30 cellular contexts compared by ENCODE assay signal in genomic region chr6:12022903-12023522, GRCh38. TPM values are rescaled to one million over a fixed set of nuclear protein-coding genes. Genes with fewer than 3 reads are reported as not detected.
A peak's percentile ranks its signal among the peaks of the same experiment; 100 is the strongest.
DNase-seq lines count a peak whose midpoint lies in the region; ATAC-seq and TF ChIP-seq lines count a peak whose summit lies in the region.
"Had no signal": no experiment of that assay in that cellular context is flagged by ENCODE, and none has a peak within 500 bp of the region (broad histone marks: within the 10 kb centered on the region; RNA-seq: fewer than 3 reads in every experiment).

No MANE protein-coding gene starts in this region.

- no peak overlapping the region for H2AFZ ChIP-seq in fibroblast of lung (ENCODE audit: low read length)

- H3K4me3 ChIP-seq in fibroblast of lung (replicated peaks in 1 of 4; ENCODE audit: control extremely low read depth in 1 of 4, insufficient read depth in 1 of 4, low read depth in 3 of 4, low read length in 4 of 4) (no peak overlapping the region), transverse colon (no peak overlapping the region)
- H3K4me3 ChIP-seq: MG63, testis, uterus had no signal

- H3K79me2 ChIP-seq in fibroblast of lung (ENCODE audit: control insufficient read depth, insufficient read depth, low read length) = peaks cover 4% of the 10 kb centered on the region

- 83 to 86% methylated on average over 6 to 8 of the region's 8 CpGs for WGBS in transverse colon (ENCODE audit: low coverage in 1 of 2), 2 donors

- peak overlapping the region; percentile 35 for H3K27ac ChIP-seq in fibroblast of lung (ENCODE audit: insufficient read depth, low read length)
- peak overlapping the region in 3 of 4 donors; percentile 0 to 13 (median 0) for H3K27ac ChIP-seq in transverse colon
- H3K27ac ChIP-seq: epithelial cell of prostate had no signal

- H3K36me3 ChIP-seq in fibroblast of lung (ENCODE audit: control insufficient read depth, insufficient read depth, low read length) (peaks cover 4% of the 10 kb centered on the region), transverse colon (peaks cover 0 to 2% (median 0%) of the 10 kb centered on the region in 4 donors)
- H3K36me3 ChIP-seq: BE2C, uterus had no signal

- H3K4me2 ChIP-seq in fibroblast of lung (ENCODE audit: extremely low read depth, insufficient read depth, low read length) = no peak overlapping the region

- H3K27me3 ChIP-seq in fibroblast of lung (ENCODE audit: control insufficient read depth, insufficient read depth, low read length) (no peaks in the 10 kb centered on the region), transverse colon (no peaks in the 10 kb centered on the region)
- H3K27me3 ChIP-seq: BE2C, MG63, testis, uterus had no signal

- in situ Hi-C loops in transverse colon (cut with MboI; ENCODE audit: low pct_ligation_motif_present in 1 of 4, low pct_unique_long_range_greater_than_20kb in 1 of 4, low sequenced_read_pairs in 3 of 4) = no loop called here

- TF ChIP-seq POLR2A in transverse colon (IDR thresholded peaks at IDR 0.05) = no peak

- peaks cover 10% of the 10 kb centered on the region for H3K4me1 ChIP-seq in fibroblast of lung (ENCODE audit: control insufficient read depth, extremely low read depth, insufficient read depth, low read length)
- peaks cover 0 to 38% (median 13%) of the 10 kb centered on the region in 4 donors for H3K4me1 ChIP-seq in transverse colon
- H3K4me1 ChIP-seq: testis had no signal

- H4K20me1 ChIP-seq in fibroblast of lung (ENCODE audit: control insufficient read depth, extremely low read depth, insufficient read depth, low read length) = no peaks in the 10 kb centered on the region

- H3K9ac ChIP-seq in fibroblast of lung (ENCODE audit: insufficient read depth, low read length) = no peak overlapping the region

- TF ChIP-seq EP300 in transverse colon (IDR thresholded peaks at IDR 0.05; ENCODE audit: low read depth) = no peak

- H3K9me3 ChIP-seq in fibroblast of lung (ENCODE audit: control insufficient read depth, insufficient read depth, low read depth, low read length) (no peaks in the 10 kb centered on the region), transverse colon (no peaks in the 10 kb centered on the region)
- H3K9me3 ChIP-seq: BE2C, MG63, testis, uterus had no signal

- intact Hi-C loops in Right ventricle myocardium inferior (cut with DNase I) (no loop called here), Right ventricle myocardium superior (cut with DNase I) (no loop called here), transverse colon (cut with DNase I; ENCODE audit: low total_unique reads) (no loop called here)

- DNase-seq in Right ventricle myocardium inferior (ENCODE audit: missing footprints) (peak; percentile 25), Right ventricle myocardium superior (no peak), NCI-H524 treated with DMSO at 0.1 percent for 48 hours (lab: John Stamatoyannopoulos, UW) (peak; percentile 58), fibroblast of lung (ENCODE audit: low read depth in 2 of 2) (no peak), transverse colon (no peak), NCI-H2029 (lab: John Stamatoyannopoulos, UW) (no peak), superior temporal gyrus (ENCODE audit: extremely low spot score) (no peak), islet precursor cell (no peak)
- DNase-seq: activated CD4-positive, alpha-beta T cell treated with anti-CD3 and anti-CD28 coated beads, Interleukin-2, amount 50 U/mL, for 4 hours; activated CD4-positive, CD25-positive, alpha-beta regulatory T cell; activated naive CD4-positive, alpha-beta T cell treated with anti-CD3 and anti-CD28 coated beads for 36 hours; amniotic stem cell; BE2C; CD8-positive, alpha-beta memory T cell; DMS153; effector CD4-positive, alpha-beta T cell; head of caudate nucleus; KG1; left colon; mesendoderm; MG63; NCI-H1417; occipital lobe; PC-3; stimulated activated naive CD4-positive, alpha-beta T cell treated with Interleukin-2 at 50 U/mL for 16 hours; SW 1271; testis; uterus had no signal

- TF ChIP-seq CTCF in fibroblast of lung (conservative IDR thresholded peaks at IDR 0.05 in 1 of 2, IDR thresholded peaks at IDR 0.05 in 1 of 2; ENCODE audit: low read depth in 1 of 2, low read length in 2 of 2) = no peak
- TF ChIP-seq CTCF in transverse colon (IDR thresholded peaks at IDR 0.05) = no peak

- ATAC-seq in Right ventricle myocardium inferior = no peak
- no peak for ATAC-seq in Right ventricle myocardium superior (ENCODE audit: poor library complexity)
- ATAC-seq: HCT116, left colon, PC-3 had no signal

RNA-seq across cellular contexts. Expression of gene HIVEP1, which starts 10.9 kb away (rescaled TPM):
- total RNA-seq in Right ventricle myocardium inferior (8.3 TPM), Right ventricle myocardium superior (12.0 TPM), fibroblast of lung (9.9 and 10.3 TPM in 2 replicates), transverse colon (10 to 100 TPM; 18.9 to 90.9 (median 30.5) TPM)
- polyA plus RNA-seq in fibroblast of lung = 12.6 and 14.6 TPM in 2 replicates
- 6.1 and 9.6 TPM in 2 replicates for polyA plus RNA-seq in fibroblast of lung (2012)
- 13.7 and 24.3 TPM in 2 replicates for polyA minus RNA-seq in fibroblast of lung (ENCODE audit: low replicate concordance)

Comparison
In these comparisons a context has a peak if more than half of its experiments do, and no peak if none do; other contexts are left out.
1. DNase-seq: peak in Right ventricle myocardium inferior (single experiment) and NCI-H524 treated with DMSO at 0.1 percent for 48 hours (single experiment); none in Right ventricle myocardium superior (single experiment), fibroblast of lung (0 of 2), transverse colon (single experiment), NCI-H2029 (single experiment), superior temporal gyrus (single experiment) and islet precursor cell (single experiment).